1 cellular context compared by ENCODE assay signal in the genomic region with DNA sequence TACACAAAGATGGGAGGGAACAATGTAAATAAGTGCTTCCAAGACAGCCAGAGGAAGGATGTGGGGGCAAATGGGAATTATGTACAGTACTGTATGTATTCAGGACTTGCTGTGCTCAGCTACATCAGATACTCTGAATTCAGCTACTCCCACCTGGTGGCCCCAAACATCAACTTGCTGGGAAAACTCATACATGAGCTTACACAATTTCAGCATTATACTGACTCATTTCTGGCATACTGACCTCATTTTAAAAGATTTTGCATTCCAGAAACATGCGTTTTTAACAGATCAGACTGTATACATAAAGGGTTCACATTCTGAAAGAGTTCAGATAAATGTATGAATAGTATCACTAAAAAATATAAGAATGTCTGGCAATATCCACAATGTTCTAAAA.
TF ChIP-seq lines count a peak whose summit lies in the region.

No MANE protein-coding gene starts in this region.

TF ChIP-seq in K562, 482 proteins besides CTCF, POLR2A, EP300 and RAD21:
- 0 out of 2 replicates have a peak, but pooled peaks have one; percentile 14 for TF ChIP-seq CEBPB (tag; IDR thresholded peaks at IDR 0.05)
- no peak for TF ChIP-seq ZNF24 (IDR thresholded peaks at IDR 0.05)
TF ChIP-seq in K562: peak in this region for 1.
